10 cellular contexts compared by ENCODE assay signal in genomic region chr12:62817556-62818271, GRCh38.
A peak's percentile ranks its signal among the peaks of the same experiment; 100 is the strongest.
DNase-seq lines count a peak whose midpoint lies in the region; ATAC-seq, FAIRE-seq and TF ChIP-seq lines count a peak whose summit lies in the region.
"Had no signal": no experiment of that assay in that cellular context is flagged by ENCODE, and none has a peak within 500 bp of the region (broad histone marks: within the 10 kb centered on the region; RNA-seq: fewer than 3 reads in every experiment).

No MANE protein-coding gene starts in this region.

- DNase-seq in breast epithelium (ENCODE audit: low spot score in 2 of 2) (no peak), left lung (no peak), UCSD-AML1 (lab: John Stamatoyannopoulos, UW; ENCODE audit: unreplicated experiment) (no peak), NCI-H524 (lab: John Stamatoyannopoulos, UW) (no peak)
- no peak for DNase-seq in activated CD8-positive, alpha-beta T cell treated with anti-CD3 and anti-CD28 coated beads, Interleukin-2, amount 10 ng/mL, durations not matched to agents 7 days and 5 days

- intact Hi-C loops in breast epithelium (cut with DNase I; ENCODE audit: low total_unique reads) = no loop called here
- intact Hi-C loops in left lung (cut with DNase I) = no loop called here

- H3K4me3 ChIP-seq in KMS-11 (IDR thresholded peaks at IDR 0.05; ENCODE audit: insufficient read depth, low read depth, low read length) = no peak overlapping the region
- H3K4me3 ChIP-seq in breast epithelium = peak overlapping the region in 2 of 3 donors; percentile 25 to 42
- H3K4me3 ChIP-seq in left lung = no peak overlapping the region

- TF ChIP-seq CTCF in KMS-11 (conservative IDR thresholded peaks at IDR 0.05; ENCODE audit: low read depth, low read length) = no peak
- no peak for TF ChIP-seq CTCF in breast epithelium (IDR thresholded peaks at IDR 0.05)
- no peak for TF ChIP-seq CTCF in left lung (IDR thresholded peaks at IDR 0.05)

- H3K9me3 ChIP-seq in breast epithelium (no peaks in the 10 kb centered on the region), left lung (no peaks in the 10 kb centered on the region)

- H3K27me3 Mint-ChIP-seq in activated CD8-positive, alpha-beta T cell treated with anti-CD3 and anti-CD28 coated beads, Interleukin-2, amount 10 ng/mL, durations not matched to agents 7 days and 5 days (ENCODE audit: low read depth) = peaks cover 35% of the 10 kb centered on the region

- CTCF ChIA-PET in activated CD8-positive, alpha-beta T cell treated with anti-CD3 and anti-CD28 coated beads, Interleukin-2, amount 10 ng/mL, durations not matched to agents 7 days and 5 days (lab: Charles Lee) = interaction anchor here (1.4 kb wide), 1 partner anchor 236 kb away, joined by 3 read pairs; no protein-coding TSS in a partner anchor

- no peaks in the 10 kb centered on the region for H3K36me3 Mint-ChIP-seq in activated CD8-positive, alpha-beta T cell treated with anti-CD3 and anti-CD28 coated beads, Interleukin-2, amount 10 ng/mL, durations not matched to agents 7 days and 5 days (ENCODE audit: low read depth)

- H3K27me3 ChIP-seq in KMS-11 (ENCODE audit: insufficient read depth, low read depth) = no peaks in the 10 kb centered on the region
- H3K27me3 ChIP-seq in breast epithelium = no peaks in the 10 kb centered on the region
- no peaks in the 10 kb centered on the region for H3K27me3 ChIP-seq in left lung

- FAIRE-seq in A204.1 (lab: Jason Lieb, UNC) = peak; percentile 95
- FAIRE-seq: RCC 7860 had no signal

- no peaks in the 10 kb centered on the region for H3K79me2 ChIP-seq in KMS-11 (ENCODE audit: insufficient read depth, low read depth)

- peak overlapping the region; percentile 45 for H2AFZ ChIP-seq in KMS-11 (ENCODE audit: low read depth)

- H3K27ac ChIP-seq in KMS-11 (peak overlapping the region; percentile 66), breast epithelium (no peak overlapping the region), left lung (no peak overlapping the region)

- H3K9ac ChIP-seq in KMS-11 = peak overlapping the region; percentile 17; the same call in 1 of the 2 replicates

- TF ChIP-seq POLR2A in breast epithelium (IDR thresholded peaks at IDR 0.05) = no peak

- H3K27ac Mint-ChIP-seq in activated CD8-positive, alpha-beta T cell treated with anti-CD3 and anti-CD28 coated beads, Interleukin-2, amount 10 ng/mL, durations not matched to agents 7 days and 5 days = no peak overlapping the region
- H3K27ac Mint-ChIP-seq: activated T-helper 2 cell treated with anti-CD3 and anti-CD28 coated beads, Interferon-gamma antibody, Interleukin-2, Interleukin-4, amounts not matched to agents 10 μg/mL and 5 μg/mL and 100 μg/mL, durations not matched to agents 14 hours and 24 hours and 36 hours had no signal

- peak; percentile 29 for ATAC-seq in left lung
- no peak for ATAC-seq in activated CD8-positive, alpha-beta T cell treated with anti-CD3 and anti-CD28 coated beads, Interleukin-2, amount 10 ng/mL, durations not matched to agents 7 days and 5 days
- ATAC-seq in HG03045 (IDR thresholded peaks at IDR 0.05; ENCODE audit: unreplicated experiment) = no peak

- H3K4me1 Mint-ChIP-seq in activated CD8-positive, alpha-beta T cell treated with anti-CD3 and anti-CD28 coated beads, Interleukin-2, amount 10 ng/mL, durations not matched to agents 7 days and 5 days (ENCODE audit: low read depth) = peaks cover 9% of the 10 kb centered on the region

- H4K20me1 ChIP-seq in KMS-11 (ENCODE audit: insufficient read depth) = no peaks in the 10 kb centered on the region

- H3K4me3 Mint-ChIP-seq in activated CD8-positive, alpha-beta T cell treated with anti-CD3 and anti-CD28 coated beads, Interleukin-2, amount 10 ng/mL, durations not matched to agents 7 days and 5 days = no peak overlapping the region

- peak overlapping the region; percentile 69 for H3K4me2 ChIP-seq in KMS-11

- POLR2A ChIA-PET in activated CD8-positive, alpha-beta T cell treated with anti-CD3 and anti-CD28 coated beads, Interleukin-2, amount 10 ng/mL, durations not matched to agents 7 days and 5 days (lab: Charles Lee) = no interaction called here

- no peaks in the 10 kb centered on the region for H3K9me3 Mint-ChIP-seq in activated CD8-positive, alpha-beta T cell treated with anti-CD3 and anti-CD28 coated beads, Interleukin-2, amount 10 ng/mL, durations not matched to agents 7 days and 5 days (ENCODE audit: insufficient read depth)
- H3K9me3 Mint-ChIP-seq: activated T-helper 2 cell treated with anti-CD3 and anti-CD28 coated beads, Interferon-gamma antibody, Interleukin-2, Interleukin-4, amounts not matched to agents 10 μg/mL and 5 μg/mL and 100 μg/mL, durations not matched to agents 14 hours and 24 hours and 36 hours had no signal

- H3K36me3 ChIP-seq in KMS-11 (ENCODE audit: insufficient read depth) (no peaks in the 10 kb centered on the region), breast epithelium (no peaks in the 10 kb centered on the region), left lung (no peaks in the 10 kb centered on the region)

- peaks cover 28% of the 10 kb centered on the region for H3K4me1 ChIP-seq in KMS-11 (ENCODE audit: low read depth, poor library complexity, severe bottlenecking)
- H3K4me1 ChIP-seq in breast epithelium = no peaks in the 10 kb centered on the region
- H3K4me1 ChIP-seq in left lung = peaks cover 0 to 8% of the 10 kb centered on the region in 2 donors

Comparison
In these comparisons a context has a peak if more than half of its experiments do, and no peak if none do; other contexts are left out.
1. H3K4me3 ChIP-seq: peak in breast epithelium (2 of 3); none in KMS-11 (single experiment) and left lung (0 of 2).